In genomic region chr7:54933610-54934009, GRCh38 we compare ENCODE assay signal across 10 cellular contexts.
A peak's percentile ranks its signal among the peaks of the same experiment; 100 is the strongest.
DNase-seq lines count a peak whose midpoint lies in the region; ATAC-seq and TF ChIP-seq lines count a peak whose summit lies in the region.
"Had no signal": no experiment of that assay in that cellular context is flagged by ENCODE, and none has a peak within 500 bp of the region (broad histone marks: within the 10 kb centered on the region; RNA-seq: fewer than 3 reads in every experiment).

No MANE protein-coding gene starts in this region.

- WGBS in smooth muscle cell (ENCODE audit: low lambda C conversion rate): 38% methylated on average over 3 of the region's 3 CpGs

- no peak overlapping the region for H3K9ac ChIP-seq in smooth muscle cell (ENCODE audit: low read depth)

- no peaks in the 10 kb centered on the region for H3K9me3 ChIP-seq in breast epithelium
- no peaks in the 10 kb centered on the region for H3K9me3 ChIP-seq in smooth muscle cell (replicated peaks; ENCODE audit: low read depth)

- H3K4me2 ChIP-seq in smooth muscle cell: peak overlapping the region; percentile 76

- H3K4me3 ChIP-seq in HFF-Myc (replicated peaks; ENCODE audit: low read depth, low read length): peak overlapping the region; percentile 41
- peak overlapping the region; percentile 33 to 68 (median 57) for H3K4me3 ChIP-seq in breast epithelium
- H3K4me3 ChIP-seq in smooth muscle cell: peak overlapping the region; percentile 48

- DNase-seq in HFF-Myc (ENCODE audit: extremely low read depth, low read depth) (no peak), breast epithelium (ENCODE audit: low spot score in 2 of 2) (no peak), left lobe of liver (ENCODE audit: low spot score) (no peak), smooth muscle cell (lab: John Stamatoyannopoulos, UW; ENCODE audit: unreplicated experiment) (no peak), GM19238 (ENCODE audit: insufficient read length, low spot score) (no peak), SIG-M5 treated with dmso at 0.1 percent for 504 hours (lab: John Stamatoyannopoulos, UW; ENCODE audit: unreplicated experiment) (no peak), erythroblast (lab: John Stamatoyannopoulos, UW) (no peak)
- DNase-seq: activated naive CD8-positive, alpha-beta T cell treated with anti-CD3 and anti-CD28 coated beads, Interleukin-2, amount 10 ng/mL, durations not matched to agents 7 days and 5 days; T-helper 2 cell had no signal

- intact Hi-C loops in breast epithelium (cut with DNase I; ENCODE audit: low total_unique reads): no loop called here

- H3K4me1 ChIP-seq in breast epithelium (no peaks in the 10 kb centered on the region), smooth muscle cell (ENCODE audit: low read depth) (no peaks in the 10 kb centered on the region)

- TF ChIP-seq POLR2A in breast epithelium (IDR thresholded peaks at IDR 0.05) (no peak), erythroblast (IDR thresholded peaks at IDR 0.05; ENCODE audit: low read length) (no peak)

- no peaks in the 10 kb centered on the region for H4K20me1 ChIP-seq in smooth muscle cell (ENCODE audit: low read depth)

- peak overlapping the region; percentile 83 for H2AFZ ChIP-seq in smooth muscle cell (ENCODE audit: low read depth)

- H3K27ac ChIP-seq in breast epithelium (peak overlapping the region; percentile 81 to 83), smooth muscle cell (ENCODE audit: low read depth) (no peak overlapping the region)

- H3K36me3 ChIP-seq in breast epithelium (no peaks in the 10 kb centered on the region), smooth muscle cell (ENCODE audit: low read depth) (no peaks in the 10 kb centered on the region)

- peak; percentile 51 for ATAC-seq in left lobe of liver
- no peak for ATAC-seq in HG02642 (IDR thresholded peaks at IDR 0.05; ENCODE audit: poor library complexity, unreplicated experiment)

- H3K27me3 ChIP-seq in breast epithelium (no peaks in the 10 kb centered on the region), smooth muscle cell (ENCODE audit: low read depth) (no peaks in the 10 kb centered on the region)

- no peaks in the 10 kb centered on the region for H3K79me2 ChIP-seq in smooth muscle cell (ENCODE audit: low read depth)

- TF ChIP-seq CTCF in HFF-Myc (IDR thresholded peaks at IDR 0.05; ENCODE audit: low read depth, low read length, missing control alignments) (no peak), breast epithelium (IDR thresholded peaks at IDR 0.05) (no peak), smooth muscle cell (IDR thresholded peaks at IDR 0.05; ENCODE audit: borderline replicate concordance, insufficient read depth, poor library complexity, severe bottlenecking) (no peak)

- peaks cover 16% of the 10 kb centered on the region for H3F3A ChIP-seq in smooth muscle cell (ENCODE audit: low read depth)
